9 cellular contexts compared by ENCODE assay signal in genomic region chr5:181167814-181168488, GRCh38. TPM values are rescaled to one million over a fixed set of nuclear protein-coding genes. Genes with fewer than 3 reads are reported as not detected.
DNase-seq lines count a peak whose midpoint lies in the region; ATAC-seq, FAIRE-seq and TF ChIP-seq lines count a peak whose summit lies in the region.
"Had no signal": no experiment of that assay in that cellular context is flagged by ENCODE, and none has a peak within 500 bp of the region (broad histone marks: within the 10 kb centered on the region; RNA-seq: fewer than 3 reads in every experiment).

No MANE protein-coding gene starts in this region.

- no peaks in the 10 kb centered on the region for H3K9me3 ChIP-seq in CD4-positive, alpha-beta T cell (ENCODE audit: control insufficient read depth, low read length)
- H3K9me3 ChIP-seq in SJCRH30 (replicated peaks) (no peaks in the 10 kb centered on the region), iPS-15b (ENCODE audit: control insufficient read depth, insufficient read depth, low read length) (no peaks in the 10 kb centered on the region)
- H3K9me3 ChIP-seq: adrenal gland had no signal

- H3K27me3 ChIP-seq in CD4-positive, alpha-beta T cell (ENCODE audit: control insufficient read depth, insufficient read depth, low read length), result peaks cover 51% of the 10 kb centered on the region
- H3K27me3 ChIP-seq in SJCRH30 (no peaks in the 10 kb centered on the region; the same call in 1 of the 2 replicates), iPS-15b (ENCODE audit: control insufficient read depth, insufficient read depth, low read length) (peaks cover 58% of the 10 kb centered on the region)

- no peak for ATAC-seq in CD4-positive, alpha-beta T cell (ENCODE audit: poor library complexity)
- ATAC-seq in HG02885 (IDR thresholded peaks at IDR 0.05; ENCODE audit: poor library complexity, unreplicated experiment) (no peak), Right ventricle myocardium superior (ENCODE audit: poor library complexity) (no peak)

- POLR2A ChIA-PET in CD4-positive, alpha-beta T cell (lab: Charles Lee), result interaction anchor here (1.0 to 2.4 kb wide), 2 partner anchors 16 to 24 kb away, joined by 4 to 8 read pairs; no protein-coding TSS in a partner anchor

- no peak overlapping the region for H3K4me3 Mint-ChIP-seq in CD4-positive, alpha-beta T cell

- H3K4me1 Mint-ChIP-seq in CD4-positive, alpha-beta T cell (ENCODE audit: low read depth), result peaks cover 72% of the 10 kb centered on the region

- H3K4me3 ChIP-seq in SJCRH30, result no peak overlapping the region
- H3K4me3 ChIP-seq in iPS-15b (ENCODE audit: low read depth, low read length), result peak overlapping the region; percentile 65
- H3K4me3 ChIP-seq: adrenal gland had no signal

- H3K27me3 Mint-ChIP-seq in CD4-positive, alpha-beta T cell, result peaks cover 75% of the 10 kb centered on the region

- no peak for TF ChIP-seq CTCF in CD4-positive, alpha-beta T cell (IDR thresholded peaks at IDR 0.05)
- TF ChIP-seq CTCF in GM20000 (IDR thresholded peaks at IDR 0.05; ENCODE audit: extremely low read depth, missing control alignments), result peak; percentile 14

- H3K4me1 ChIP-seq in SJCRH30 (no peaks in the 10 kb centered on the region), iPS-15b (ENCODE audit: control insufficient read depth, insufficient read depth, low read length) (peaks cover 8% of the 10 kb centered on the region)
- H3K4me1 ChIP-seq: adrenal gland had no signal

- DNase-seq in CD4-positive, alpha-beta T cell, result peak in 1 of 10 experiments; percentile 16
- DNase-seq in GM20000 (ENCODE audit: low spot score) (no peak), SJCRH30 (peak; percentile 49 to 66), urothelium cell line (ENCODE audit: low spot score) (no peak), Right ventricle myocardium superior (no peak), substantia nigra (lab: John Stamatoyannopoulos, UW) (no peak)
- DNase-seq: adrenal gland had no signal

- FAIRE-seq in urothelium cell line (lab: Jason Lieb, UNC), result no peak

- intact Hi-C loops in CD4-positive, alpha-beta T cell (cut with DNase I, micrococcal nuclease), result loop anchor here in 1 of 2 experiments (10.0 kb wide), 2 partner anchors 47 to 363 kb away; partner anchors contain the start of gene MGAT1
- intact Hi-C loops in Right ventricle myocardium superior (cut with DNase I), result no loop called here

- no peaks in the 10 kb centered on the region for H3K9me3 Mint-ChIP-seq in CD4-positive, alpha-beta T cell

- H3K27ac Mint-ChIP-seq in CD4-positive, alpha-beta T cell, result peak overlapping the region; percentile 82

- no peak overlapping the region for H3K9ac ChIP-seq in iPS-15b (ENCODE audit: low read depth, low read length)

- CTCF ChIA-PET in CD4-positive, alpha-beta T cell (lab: Charles Lee), result interaction anchor here (1.0 to 2.2 kb wide), 3 partner anchors 17 to 94 kb away, joined by 5 to 7 read pairs (median 6); no protein-coding TSS in a partner anchor

- H3K36me3 Mint-ChIP-seq in CD4-positive, alpha-beta T cell (ENCODE audit: low read depth), result peaks cover 8% of the 10 kb centered on the region

- H3K36me3 ChIP-seq in SJCRH30, result no peaks in the 10 kb centered on the region
- no peaks in the 10 kb centered on the region for H3K36me3 ChIP-seq in iPS-15b (ENCODE audit: control insufficient read depth, insufficient read depth, low read length)
- H3K36me3 ChIP-seq: adrenal gland had no signal

- H3K27ac ChIP-seq in CD4-positive, alpha-beta T cell (ENCODE audit: low read depth, low read length), result no peak overlapping the region
- H3K27ac ChIP-seq in SJCRH30 (no peak overlapping the region), substantia nigra (ENCODE audit: low read depth, low read length, poor library complexity, severe bottlenecking) (no peak overlapping the region)
- H3K27ac ChIP-seq: adrenal gland had no signal

RNA-seq across cellular contexts. Expression of gene OR2V2, which starts 20.6 kb away (rescaled TPM):
- not detected for total RNA-seq in CD4-positive, alpha-beta T cell
- total RNA-seq in SJCRH30 (2014; rRNA removed; shearing (Covaris generic)), result not detected in 2 replicates
- total RNA-seq in Right ventricle myocardium superior, result not detected
- total RNA-seq: adrenal gland had no signal

RNA-seq across cellular contexts. Expression of gene OR2V1, which starts 37.0 kb away (rescaled TPM):
- total RNA-seq in CD4-positive, alpha-beta T cell, result not detected
- total RNA-seq in SJCRH30 (2014; rRNA removed; shearing (Covaris generic)), result 0.10 TPM in 1 of 2 replicates, not detected in the other
- total RNA-seq in Right ventricle myocardium superior, result not detected
- total RNA-seq: adrenal gland had no signal

RNA-seq across cellular contexts. Expression of gene TRIM7, which starts 37.0 kb away (rescaled TPM):
- 1 to 10 TPM; 3.4 to 3.8 TPM for total RNA-seq in CD4-positive, alpha-beta T cell
- total RNA-seq in SJCRH30 (2014; rRNA removed; shearing (Covaris generic)), result 6.9 and 9.0 TPM in 2 replicates
- total RNA-seq in Right ventricle myocardium superior, result 10.8 TPM

RNA-seq across cellular contexts. Expression of gene TRIM41, which starts 55.1 kb away (rescaled TPM):
- total RNA-seq in CD4-positive, alpha-beta T cell, result 10 to 100 TPM; 21.4 to 24.0 TPM
- total RNA-seq in SJCRH30 (2014; rRNA removed; shearing (Covaris generic)), result 15.2 and 17.8 TPM in 2 replicates
- total RNA-seq in Right ventricle myocardium superior, result 20.7 TPM

Comparison
In these comparisons a context has a peak if more than half of its experiments do, and no peak if none do; other contexts are left out.
1. DNase-seq: peak in SJCRH30 (2 of 2); none in GM20000 (single experiment), urothelium cell line (single experiment), Right ventricle myocardium superior (single experiment) and substantia nigra (0 of 49).